ENCODE assay signal across 8 cellular contexts in the genomic region with DNA sequence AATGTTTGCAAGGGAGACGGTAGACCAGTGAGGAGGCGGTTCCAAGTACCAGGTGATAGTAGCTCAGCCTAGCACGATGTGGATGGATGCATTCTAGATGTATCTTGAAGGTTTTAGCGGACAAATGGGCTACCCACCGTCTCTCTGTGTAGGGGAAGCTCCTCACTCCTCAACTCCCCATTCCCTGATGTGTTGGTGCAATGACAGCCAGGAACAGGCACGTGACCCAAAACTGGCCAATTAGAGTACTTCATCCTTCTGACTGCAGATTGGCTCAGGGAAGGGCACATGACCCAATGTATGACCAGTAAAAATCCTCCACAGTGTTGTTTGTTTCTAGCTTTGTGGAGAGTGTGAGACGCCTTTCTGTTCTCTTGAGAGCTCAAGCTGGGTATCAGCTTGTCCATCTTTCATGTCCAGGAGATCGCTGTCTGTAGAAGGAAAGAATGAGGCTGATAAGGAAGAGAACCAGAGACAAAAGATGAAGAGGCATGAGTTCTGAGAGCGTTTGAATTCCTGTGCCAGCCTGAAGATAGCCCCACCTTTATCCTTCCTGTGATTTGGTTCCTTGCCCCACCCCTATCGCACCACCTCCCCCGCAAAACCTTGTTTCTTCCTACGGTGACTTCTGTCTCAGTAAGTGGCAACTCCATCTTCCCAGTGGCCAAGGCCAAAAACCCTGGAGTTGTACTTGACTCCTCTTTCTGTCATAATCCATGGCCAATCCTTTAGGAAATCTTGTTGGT. TPM values are rescaled to one million over a fixed set of nuclear protein-coding genes. Genes with fewer than 3 reads are reported as not detected.
A peak's percentile ranks its signal among the peaks of the same experiment; 100 is the strongest.
DNase-seq lines count a peak whose midpoint lies in the region; ATAC-seq and TF ChIP-seq lines count a peak whose summit lies in the region.

No MANE protein-coding gene starts in this region.

- peak overlapping the region; percentile 23 for H3K9ac ChIP-seq in endodermal cell (ENCODE audit: extremely low read depth, low read length, poor library complexity, severe bottlenecking)

- POLR2A ChIA-PET in HEK293T (lab: Yijun Ruan, JAX): interaction anchor here (0.8 to 10.5 kb wide), 19 partner anchors 7 to 201 kb away, joined by 3 to 135 read pairs (median 6); partner anchors contain the start of genes AURKB, CTC1, HES7 and PER1

- no peaks in the 10 kb centered on the region for H3K9me3 ChIP-seq in endodermal cell (ENCODE audit: control insufficient read depth, low read length)

- H3K4me3 ChIP-seq in endodermal cell (ENCODE audit: low read length) (peak overlapping the region; percentile 72), lower leg skin (ENCODE audit: low read depth, poor library complexity, severe bottlenecking) (no peak overlapping the region)

- H3K4me3 Mint-ChIP-seq in activated CD4-positive, alpha-beta T cell treated with anti-CD3 and anti-CD28 coated beads, Interleukin-2, amount 10 ng/mL, durations not matched to agents 24 days and 14 days: no peak overlapping the region
- H3K4me3 Mint-ChIP-seq in endodermal cell: no peak overlapping the region

- no peaks in the 10 kb centered on the region for H3K27me3 ChIP-seq in endodermal cell (ENCODE audit: control insufficient read depth, insufficient read depth, low read length, poor library complexity, severe bottlenecking)

- ATAC-seq in stimulated activated naive CD8-positive, alpha-beta T cell treated with anti-CD3 and anti-CD28 coated beads, Interleukin-15, Interleukin-2, amounts not matched to agents 100 U/mL and 50 U/mL, for 24 hours: no peak
- ATAC-seq in HG03354 (IDR thresholded peaks at IDR 0.05; ENCODE audit: poor library complexity, severe bottlenecking, unreplicated experiment): no peak

- no peaks in the 10 kb centered on the region for H3K27me3 Mint-ChIP-seq in activated CD4-positive, alpha-beta T cell treated with anti-CD3 and anti-CD28 coated beads, Interleukin-2, amount 10 ng/mL, durations not matched to agents 24 days and 14 days
- H3K27me3 Mint-ChIP-seq in endodermal cell (ENCODE audit: insufficient read depth): peaks cover 11% of the 10 kb centered on the region

- intact Hi-C loops in activated CD4-positive, alpha-beta T cell treated with anti-CD3 and anti-CD28 coated beads, Interleukin-2, amount 10 ng/mL, durations not matched to agents 24 days and 14 days (cut with micrococcal nuclease): loop anchor here (1.0 kb wide), 2 partner anchors 8 to 18 kb away; partner anchors contain the start of gene AURKB
- intact Hi-C loops in lower leg skin (cut with DNase I; ENCODE audit: low total_unique reads): no loop called here

- CTCF ChIA-PET in HEK293T (lab: Yijun Ruan, JAX): interaction anchor here (0.9 to 1.0 kb wide), 2 partner anchors 17 to 60 kb away, joined by 3 to 6 read pairs; partner anchors contain the start of gene AURKB

- no peaks in the 10 kb centered on the region for H3K9me3 Mint-ChIP-seq in activated CD4-positive, alpha-beta T cell treated with anti-CD3 and anti-CD28 coated beads, Interleukin-2, amount 10 ng/mL, durations not matched to agents 24 days and 14 days
- no peaks in the 10 kb centered on the region for H3K9me3 Mint-ChIP-seq in endodermal cell

- no peak overlapping the region for H3K27ac Mint-ChIP-seq in activated CD4-positive, alpha-beta T cell treated with anti-CD3 and anti-CD28 coated beads, Interleukin-2, amount 10 ng/mL, durations not matched to agents 24 days and 14 days
- no peak overlapping the region for H3K27ac Mint-ChIP-seq in endodermal cell

- TF ChIP-seq CTCF in endodermal cell (conservative IDR thresholded peaks at IDR 0.05) (no peak), lower leg skin (IDR thresholded peaks at IDR 0.05) (no peak)

- peak; percentile 98 for DNase-seq in DMS53 (lab: John Stamatoyannopoulos, UW)
- peak; percentile 76 for DNase-seq in HEK293T (ENCODE audit: extremely low spot score)
- DNase-seq in NCI-H2227 treated with DMSO at 0.1 percent for 48 hours (lab: John Stamatoyannopoulos, UW): peak; percentile 91
- DNase-seq in activated CD4-positive, alpha-beta T cell treated with anti-CD3 and anti-CD28 coated beads, Interleukin-2, amount 10 ng/mL, durations not matched to agents 24 days and 14 days: peak; percentile 93
- DNase-seq in endodermal cell: peak; percentile 98
- DNase-seq in lower leg skin (ENCODE audit: low spot score in 2 of 2): peak; percentile 96
- DNase-seq in stimulated activated naive CD8-positive, alpha-beta T cell treated with anti-CD3 and anti-CD28 coated beads, Interleukin-15, Interleukin-2, amounts not matched to agents 100 U/mL and 50 U/mL, for 24 hours: peak; percentile 59

- WGBS in endodermal cell (ENCODE audit: insufficient coverage in 1 of 2, insufficient read length in 1 of 2), 2 experiments: 18 to 27% methylated on average over 7 to 12 of the region's 12 CpGs
- 5 to 10% methylated on average over 12 of the region's 12 CpGs for WGBS in lower leg skin, 2 donors

- H3K4me1 Mint-ChIP-seq in activated CD4-positive, alpha-beta T cell treated with anti-CD3 and anti-CD28 coated beads, Interleukin-2, amount 10 ng/mL, durations not matched to agents 24 days and 14 days: peaks cover 19% of the 10 kb centered on the region
- peaks cover 8% of the 10 kb centered on the region for H3K4me1 Mint-ChIP-seq in endodermal cell

- H3K36me3 ChIP-seq in endodermal cell (ENCODE audit: control insufficient read depth, insufficient read depth, low read length): no peaks in the 10 kb centered on the region

- peak in 1 of 2 donors; percentile 8 for TF ChIP-seq POLR2A in lower leg skin (IDR thresholded peaks at IDR 0.05)

- peaks cover 14% of the 10 kb centered on the region for H3K4me1 ChIP-seq in endodermal cell (ENCODE audit: control insufficient read depth, insufficient read depth, low read length)

- peak overlapping the region; percentile 64 for H3K27ac ChIP-seq in endodermal cell (ENCODE audit: low read depth, low read length)

- H3K36me3 Mint-ChIP-seq in activated CD4-positive, alpha-beta T cell treated with anti-CD3 and anti-CD28 coated beads, Interleukin-2, amount 10 ng/mL, durations not matched to agents 24 days and 14 days (ENCODE audit: low read depth): no peaks in the 10 kb centered on the region
- no peaks in the 10 kb centered on the region for H3K36me3 Mint-ChIP-seq in endodermal cell (ENCODE audit: low read depth)

TF ChIP-seq in HEK293T, 16 proteins besides CTCF, POLR2A, EP300 and RAD21:
- TF ChIP-seq L3MBTL2 (conservative IDR thresholded peaks at IDR 0.05) (peak; percentile 78), CTBP1 (IDR thresholded peaks at IDR 0.05; ENCODE audit: borderline replicate concordance) (no peak), PKNOX1 (IDR thresholded peaks at IDR 0.05) (peak; percentile 80)

RNA-seq across cellular contexts. Expression of gene BORCS6, which starts 2.3 kb away (rescaled TPM):
- total RNA-seq in activated CD4-positive, alpha-beta T cell treated with anti-CD3 and anti-CD28 coated beads, Interleukin-2, amount 10 ng/mL, durations not matched to agents 24 days and 14 days: 4.7 and 5.7 TPM in 2 replicates
- total RNA-seq in endodermal cell (1 to 10 TPM; 4.1 to 5.5 TPM), lower leg skin (10 to 100 TPM; 22.0 to 26.6 (median 25.0) TPM)
- 3.5 TPM for polyA plus RNA-seq in endodermal cell (2013, experiment 1 of 2)
- 3.2 TPM for polyA plus RNA-seq in endodermal cell (2013, experiment 2 of 2)

RNA-seq across cellular contexts. Expression of gene TMEM107, which starts 16.1 kb away (rescaled TPM):
- 20.9 and 21.4 TPM in 2 replicates for total RNA-seq in activated CD4-positive, alpha-beta T cell treated with anti-CD3 and anti-CD28 coated beads, Interleukin-2, amount 10 ng/mL, durations not matched to agents 24 days and 14 days
- total RNA-seq in endodermal cell (10 to 100 TPM; 26.2 to 27.7 TPM), lower leg skin (10 to 100 TPM; 15.9 to 21.0 (median 17.6) TPM)
- polyA plus RNA-seq in endodermal cell (2013, experiment 1 of 2): 79.3 TPM
- 69.1 TPM for polyA plus RNA-seq in endodermal cell (2013, experiment 2 of 2)

RNA-seq across cellular contexts. Expression of gene AURKB, which starts 18.1 kb away (rescaled TPM):
- total RNA-seq in activated CD4-positive, alpha-beta T cell treated with anti-CD3 and anti-CD28 coated beads, Interleukin-2, amount 10 ng/mL, durations not matched to agents 24 days and 14 days: 92.3 and 101 TPM in 2 replicates
- 100 to 1,000 TPM in 1 of 2 donors, 10 to 100 TPM in 1; 90.5 to 122 TPM for total RNA-seq in endodermal cell
- 174 TPM for polyA plus RNA-seq in endodermal cell (2013, experiment 1 of 2)
- 175 TPM for polyA plus RNA-seq in endodermal cell (2013, experiment 2 of 2)
- total RNA-seq in lower leg skin: 10 to 100 TPM in 2 of 4 donors, 1 to 10 TPM in 2; 3.2 to 12.9 (median 8.6) TPM

RNA-seq across cellular contexts. Expression of gene VAMP2, which starts 29.5 kb away (rescaled TPM):
- total RNA-seq in activated CD4-positive, alpha-beta T cell treated with anti-CD3 and anti-CD28 coated beads, Interleukin-2, amount 10 ng/mL, durations not matched to agents 24 days and 14 days: 45.1 and 49.6 TPM in 2 replicates
- total RNA-seq in endodermal cell (10 to 100 TPM; 32.1 to 32.2 TPM), lower leg skin (10 to 100 TPM; 43.5 to 58.9 (median 49.3) TPM)
- polyA plus RNA-seq in endodermal cell (2013, experiment 1 of 2): 57.3 TPM
- 46.3 TPM for polyA plus RNA-seq in endodermal cell (2013, experiment 2 of 2)

RNA-seq across cellular contexts. Expression of gene PER1, which starts 40.0 kb away (rescaled TPM):
- 39.4 and 41.7 TPM in 2 replicates for total RNA-seq in activated CD4-positive, alpha-beta T cell treated with anti-CD3 and anti-CD28 coated beads, Interleukin-2, amount 10 ng/mL, durations not matched to agents 24 days and 14 days
- total RNA-seq in endodermal cell: 10 to 100 TPM; 38.3 to 53.7 TPM
- polyA plus RNA-seq in endodermal cell (2013, experiment 1 of 2): 24.2 TPM
- polyA plus RNA-seq in endodermal cell (2013, experiment 2 of 2): 19.0 TPM
- 100 to 1,000 TPM; 197 to 545 (median 266) TPM for total RNA-seq in lower leg skin
